2 cellular contexts compared by ENCODE assay signal in genomic region chr9:89387197-89387849, GRCh38.
TF ChIP-seq lines count a peak whose summit lies in the region.

No MANE protein-coding gene starts in this region.

TF ChIP-seq in liver, 16 proteins besides CTCF, POLR2A, EP300 and RAD21 (continued from another document):
- TF ChIP-seq ZBTB33 (IDR thresholded peaks at IDR 0.05) (no peak), TAF1 (conservative IDR thresholded peaks at IDR 0.05) (no peak), RXRA (IDR thresholded peaks at IDR 0.05) (no peak), YY1 (IDR thresholded peaks at IDR 0.05) (no peak), MAX (IDR thresholded peaks at IDR 0.05) (no peak)
- TF ChIP-seq, protein P1, sequence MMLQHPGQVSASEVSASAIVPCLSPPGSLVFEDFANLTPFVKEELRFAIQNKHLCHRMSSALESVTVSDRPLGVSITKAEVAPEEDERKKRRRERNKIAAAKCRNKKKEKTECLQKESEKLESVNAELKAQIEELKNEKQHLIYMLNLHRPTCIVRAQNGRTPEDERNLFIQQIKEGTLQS (IDR thresholded peaks at IDR 0.05): no peak

TF ChIP-seq in HepG2, 621 proteins besides CTCF, POLR2A, EP300 and RAD21 (continued from another document):
- TF ChIP-seq ZBTB46 (CRISPR knock-in tag; IDR thresholded peaks at IDR 0.05; ENCODE audit: borderline replicate concordance): no peak
- no peak for TF ChIP-seq SP4 (CRISPR knock-in tag; IDR thresholded peaks at IDR 0.05)
- TF ChIP-seq MTF1 (CRISPR knock-in tag; IDR thresholded peaks at IDR 0.05): no peak
- no peak for TF ChIP-seq TEAD2 (CRISPR knock-in tag; IDR thresholded peaks at IDR 0.05)
- no peak for TF ChIP-seq ZNF34 (CRISPR knock-in tag; IDR thresholded peaks at IDR 0.05; ENCODE audit: borderline replicate concordance)
TF ChIP-seq in HepG2: peak in this region for 0.
